Comparison of ENCODE assay signal across 8 cellular contexts in genomic region chr12:45122776-45123380, GRCh38.
DNase-seq lines count a peak whose midpoint lies in the region; ATAC-seq and TF ChIP-seq lines count a peak whose summit lies in the region.

No MANE protein-coding gene starts in this region.

- H3K27me3 ChIP-seq in AG04450 (ENCODE audit: control insufficient read depth, insufficient read depth, low read length) (no peaks in the 10 kb centered on the region), HCT116 (ENCODE audit: insufficient read depth, low read length) (no peaks in the 10 kb centered on the region), hepatocyte (no peaks in the 10 kb centered on the region)

- no peak overlapping the region for H3K9ac ChIP-seq in HCT116 (ENCODE audit: low read length)

- peak; percentile 81 for TF ChIP-seq RAD21 in HCT116 (IDR thresholded peaks at IDR 0.05; ENCODE audit: low read depth)

- no peak for DNase-seq in AG04450 (ENCODE audit: low read depth, low spot score)
- DNase-seq in HCT116 (ENCODE audit: low read depth, low spot score) = peak; percentile 39
- DNase-seq in RWPE1 (ENCODE audit: low spot score) = peak; percentile 12
- DNase-seq in hepatocyte (ENCODE audit: low spot score) = peak; percentile 25
- no peak for DNase-seq in ureter (ENCODE audit: low spot score)
- DNase-seq in occipital lobe (lab: John Stamatoyannopoulos, UW) = no peak

- CTCF ChIA-PET in AG04450 (lab: Charles Lee) = no interaction called here
- CTCF ChIA-PET in HCT116 (lab: Charles Lee) = interaction anchor here (0.6 to 1.6 kb wide), 7 partner anchors 10 to 1108 kb away, joined by 3 to 17 read pairs (median 3); no protein-coding TSS in a partner anchor
- CTCF ChIA-PET in RWPE1 (lab: Yijun Ruan, JAX) = no interaction called here

- TF ChIP-seq CTCF in AG04450 (IDR thresholded peaks at IDR 0.05; ENCODE audit: low read depth, low read length) = peak; percentile 34; the same call in 1 of the 2 replicates
- peak; percentile 63 to 85 (median 65) for TF ChIP-seq CTCF in HCT116 (IDR thresholded peaks at IDR 0.05 in 2 of 3, conservative IDR thresholded peaks at IDR 0.05 in 1 of 3; ENCODE audit: borderline replicate concordance in 1 of 3, insufficient read depth in 1 of 3, low read depth in 2 of 3, low read length in 2 of 3)
- TF ChIP-seq CTCF in RWPE1 (conservative IDR thresholded peaks at IDR 0.05; ENCODE audit: low read depth) = peak; percentile 33; the same call in 1 of the 2 replicates
- peak; percentile 64 for TF ChIP-seq CTCF in hepatocyte (IDR thresholded peaks at IDR 0.05; ENCODE audit: poor library complexity)

- H3K9me2 ChIP-seq in HCT116 (ENCODE audit: insufficient read depth) = no peaks in the 10 kb centered on the region
- H3K9me2 ChIP-seq in hepatocyte (replicated peaks; ENCODE audit: insufficient read depth) = no peaks in the 10 kb centered on the region

- no TSS peak for BruUV-seq in HCT116 (replicated peaks; lab: Mats Ljungman, UMichigan)

- no peaks in the 10 kb centered on the region for H3K4me1 ChIP-seq in HCT116 (ENCODE audit: control insufficient read depth in 1 of 2, insufficient read depth in 2 of 2, low read length in 2 of 2)
- H3K4me1 ChIP-seq in hepatocyte (ENCODE audit: insufficient read depth) = no peaks in the 10 kb centered on the region

- intact Hi-C loops in HCT116 (cut with micrococcal nuclease) = loop anchor here (1.0 to 5.0 kb wide), 5 partner anchors 150 to 1166 kb away; no protein-coding TSS in a partner anchor

- H3K4me3 ChIP-seq in AG04450 (ENCODE audit: low read depth, low read length) = no peak overlapping the region
- H3K4me3 ChIP-seq in HCT116 (replicated peaks in 1 of 2; ENCODE audit: low read depth in 1 of 2, low read length in 2 of 2) = no peak overlapping the region
- H3K4me3 ChIP-seq in hepatocyte = no peak overlapping the region

- H4K20me1 ChIP-seq in HCT116 (ENCODE audit: insufficient read depth) (no peaks in the 10 kb centered on the region), hepatocyte (ENCODE audit: insufficient read depth, poor library complexity, severe bottlenecking) (no peaks in the 10 kb centered on the region)

- no peaks in the 10 kb centered on the region for H3K9me3 ChIP-seq in AG04450 (ENCODE audit: control insufficient read depth, insufficient read depth, low read length)
- H3K9me3 ChIP-seq in HCT116 (ENCODE audit: control insufficient read depth in 1 of 2, insufficient read depth in 1 of 2, low read depth in 1 of 2, low read length in 2 of 2) = no peaks in the 10 kb centered on the region
- no peaks in the 10 kb centered on the region for H3K9me3 ChIP-seq in hepatocyte (ENCODE audit: low read depth)

- POLR2A ChIA-PET in AG04450 (lab: Yijun Ruan, JAX) = no interaction called here
- POLR2A ChIA-PET in HCT116 (lab: Charles Lee) = interaction anchor here (0.7 kb wide), 1 partner anchor 174 kb away, joined by 3 read pairs; no protein-coding TSS in a partner anchor
- POLR2A ChIA-PET in RWPE1 (lab: Yijun Ruan, JAX; ENCODE audit: low non-redundant PET) = no interaction called here

- no peak for TF ChIP-seq POLR2A in HCT116 (IDR thresholded peaks at IDR 0.05; ENCODE audit: borderline replicate concordance, extremely low read depth, insufficient read depth, insufficient read length)

- H2AFZ ChIP-seq in HCT116 (ENCODE audit: low read depth, low read length, poor library complexity, severe bottlenecking) (no peak overlapping the region), hepatocyte (no peak overlapping the region)

- no peaks in the 10 kb centered on the region for H3K79me2 ChIP-seq in HCT116 (ENCODE audit: insufficient read depth, low read length)
- H3K79me2 ChIP-seq in hepatocyte = no peaks in the 10 kb centered on the region

- ATAC-seq in HCT116 (peak; percentile 63), HG03520 (IDR thresholded peaks at IDR 0.05; ENCODE audit: unreplicated experiment) (no peak), HG03571 (IDR thresholded peaks at IDR 0.05; ENCODE audit: unreplicated experiment) (no peak)

- no peak overlapping the region for H3K4me2 ChIP-seq in HCT116 (ENCODE audit: low read length)
- H3K4me2 ChIP-seq in hepatocyte = no peak overlapping the region

- RAD21 ChIA-PET in HCT116 (lab: Charles Lee; ENCODE audit: low non-redundant PET in 1 of 2, low total read pairs in 2 of 2, uncharacterized antibody in 2 of 2, unreplicated experiment in 2 of 2) = interaction anchor here in 1 of 2 experiments (0.7 kb wide), 1 partner anchor 346 kb away, joined by 3 read pairs; no protein-coding TSS in a partner anchor

- H3K36me3 ChIP-seq in HCT116 (ENCODE audit: control insufficient read depth in 1 of 2, insufficient read depth in 2 of 2, low read length in 2 of 2) (no peaks in the 10 kb centered on the region), hepatocyte (replicated peaks; ENCODE audit: insufficient read depth, low read depth) (no peaks in the 10 kb centered on the region)

- no peak overlapping the region for H3K27ac ChIP-seq in AG04450 (ENCODE audit: low read depth, low read length)
- no peak overlapping the region for H3K27ac ChIP-seq in HCT116 (ENCODE audit: low read depth, low read length)
- no peak overlapping the region for H3K27ac ChIP-seq in RWPE1
- H3K27ac ChIP-seq in hepatocyte = no peak overlapping the region

- 63% methylated on average over 6 of the region's 6 CpGs for WGBS in hepatocyte (ENCODE audit: low lambda C conversion rate, missing lambda C conversion rate)

TF ChIP-seq in HCT116, 20 proteins besides CTCF, POLR2A, EP300 and RAD21:
- TF ChIP-seq YY1 (IDR thresholded peaks at IDR 0.05; ENCODE audit: extremely low read depth, insufficient replicate concordance, low read depth, low read length) (no peak), SP1 (IDR thresholded peaks at IDR 0.05; ENCODE audit: low read depth) (no peak), EZH2 (IDR thresholded peaks at IDR 0.05) (no peak), MAX (IDR thresholded peaks at IDR 0.05) (no peak), ATF3 (IDR thresholded peaks at IDR 0.05) (no peak), SRF (IDR thresholded peaks at IDR 0.05; ENCODE audit: low read depth) (no peak), POLR2AphosphoS5 (IDR thresholded peaks at IDR 0.05; ENCODE audit: low read depth, low read length) (no peak), ZNF274 (IDR thresholded peaks at IDR 0.05; ENCODE audit: low read depth, low read length) (no peak), ELF1 (IDR thresholded peaks at IDR 0.05; ENCODE audit: borderline replicate concordance, low read depth) (no peak)
TF ChIP-seq in HCT116: peak in this region for 0.

Comparison
In these comparisons a context has a peak if more than half of its experiments do, and no peak if none do; other contexts are left out.
1. DNase-seq: peak in HCT116 (single experiment), RWPE1 (single experiment) and hepatocyte (single experiment); none in AG04450 (single experiment), ureter (single experiment) and occipital lobe (single experiment).
2. Peak in every context shown above with its lines, with median percentiles within 50 percentile points of each other: CTCF ChIP-seq.